In genomic region chr2:2880938-2881337, GRCh38 we compare ENCODE assay signal across 12 cellular contexts.
DNase-seq lines count a peak whose midpoint lies in the region; ATAC-seq and TF ChIP-seq lines count a peak whose summit lies in the region.
"Had no signal": no experiment of that assay in that cellular context is flagged by ENCODE, and none has a peak within 500 bp of the region (broad histone marks: within the 10 kb centered on the region; RNA-seq: fewer than 3 reads in every experiment).

No MANE protein-coding gene starts in this region.

- H3K4me3 ChIP-seq in GM23338 = no peak overlapping the region
- H3K4me3 ChIP-seq in CD8-positive, alpha-beta memory T cell (ENCODE audit: low read length) = no peak overlapping the region
- H3K4me3 ChIP-seq: A549 had no signal

- H3K27ac ChIP-seq in GM23338 (ENCODE audit: low read depth) = no peak overlapping the region
- no peak overlapping the region for H3K27ac ChIP-seq in CD8-positive, alpha-beta memory T cell (ENCODE audit: low read depth, low read length)
- H3K27ac ChIP-seq: A549 had no signal

- no peaks in the 10 kb centered on the region for H3K4me1 ChIP-seq in GM23338 (ENCODE audit: insufficient read depth)
- H3K4me1 ChIP-seq in CD8-positive, alpha-beta memory T cell (ENCODE audit: insufficient read depth, low read length) = no peaks in the 10 kb centered on the region
- H3K4me1 ChIP-seq: A549 had no signal

- peaks cover 25% of the 10 kb centered on the region for H3K36me3 Mint-ChIP-seq in GM23338 (ENCODE audit: low read depth)
- peaks cover 8% of the 10 kb centered on the region for H3K36me3 Mint-ChIP-seq in brain
- H3K36me3 Mint-ChIP-seq in type B pancreatic cell = no peaks in the 10 kb centered on the region
- no peaks in the 10 kb centered on the region for H3K36me3 Mint-ChIP-seq in activated T-cell treated with anti-CD3 and anti-CD28 coated beads, Interleukin-2, amount 50 U/mL, for 4 hours (ENCODE audit: insufficient read depth)
- H3K36me3 Mint-ChIP-seq in CD8-positive, alpha-beta memory T cell = peaks cover 0 to 2% (median 0%) of the 10 kb centered on the region in 3 donors
- H3K36me3 Mint-ChIP-seq: CD4-positive, CD25-positive, alpha-beta regulatory T cell; IgD-negative memory B cell had no signal

- H3K27ac Mint-ChIP-seq in GM23338 (peak overlapping the region; percentile 11; the same call in 1 of the 2 replicates), brain (peak overlapping the region; percentile 28 to 77 (median 54)), type B pancreatic cell (peak overlapping the region; percentile 2)
- no peak overlapping the region for H3K27ac Mint-ChIP-seq in CD8-positive, alpha-beta memory T cell
- H3K27ac Mint-ChIP-seq: CD4-positive, CD25-positive, alpha-beta regulatory T cell had no signal

- no peaks in the 10 kb centered on the region for H3K27me3 ChIP-seq in GM23338 (ENCODE audit: insufficient read depth)
- H3K27me3 ChIP-seq in CD8-positive, alpha-beta memory T cell (ENCODE audit: insufficient read depth, low read length, poor library complexity, severe bottlenecking) = no peaks in the 10 kb centered on the region

- TF ChIP-seq CTCF in GM23338 (conservative IDR thresholded peaks at IDR 0.05; ENCODE audit: low read depth in 2 of 2) (peak in 1 of 2 experiments; percentile 7; a peak in 1 of 4 replicates), brain (conservative IDR thresholded peaks at IDR 0.05) (no peak), type B pancreatic cell (conservative IDR thresholded peaks at IDR 0.05) (no peak)

- H3K27me3 Mint-ChIP-seq in GM23338 (ENCODE audit: insufficient read depth, low read depth, poor library complexity) (no peaks in the 10 kb centered on the region), brain (peaks cover 7% of the 10 kb centered on the region), type B pancreatic cell (peaks cover 3% of the 10 kb centered on the region)
- no peaks in the 10 kb centered on the region for H3K27me3 Mint-ChIP-seq in activated T-cell treated with anti-CD3 and anti-CD28 coated beads, Interleukin-2, amount 50 U/mL, for 4 hours (ENCODE audit: low read depth)
- no peaks in the 10 kb centered on the region for H3K27me3 Mint-ChIP-seq in CD8-positive, alpha-beta memory T cell
- H3K27me3 Mint-ChIP-seq: CD4-positive, CD25-positive, alpha-beta regulatory T cell had no signal

- no peaks in the 10 kb centered on the region for H3F3A ChIP-seq in GM23338 (replicated peaks; ENCODE audit: low read depth)

- peak; percentile 34; the same call in 2 of the 3 replicates for ATAC-seq in GM23338
- no peak for ATAC-seq in activated T-cell treated with anti-CD3 and anti-CD28 coated beads, Interleukin-2, amount 50 U/mL, for 4 hours

- peaks cover 60% of the 10 kb centered on the region for H3K9me3 Mint-ChIP-seq in GM23338
- H3K9me3 Mint-ChIP-seq in brain = peaks cover 17 to 28% (median 19%) of the 10 kb centered on the region in 5 experiments
- peaks cover 5% of the 10 kb centered on the region for H3K9me3 Mint-ChIP-seq in type B pancreatic cell
- H3K9me3 Mint-ChIP-seq in activated T-cell treated with anti-CD3 and anti-CD28 coated beads, Interleukin-2, amount 50 U/mL, for 4 hours = peaks cover 8% of the 10 kb centered on the region
- peaks cover 0 to 11% (median 0%) of the 10 kb centered on the region in 5 donors for H3K9me3 Mint-ChIP-seq in CD8-positive, alpha-beta memory T cell

- DNase-seq in GM23338 (ENCODE audit: low spot score) = no peak
- DNase-seq in mesenteric fat pad (ENCODE audit: low spot score) = peak; percentile 68
- DNase-seq in type B pancreatic cell (ENCODE audit: extremely low spot score, unreplicated experiment) = no peak
- no peak for DNase-seq in SW480 (ENCODE audit: low spot score)
- no peak for DNase-seq in activated T-cell treated with anti-CD3 and anti-CD28 coated beads, Interleukin-2, amount 50 U/mL, for 4 hours
- DNase-seq in CD8-positive, alpha-beta memory T cell = no peak
- DNase-seq: Calu3; CD4-positive, CD25-positive, alpha-beta regulatory T cell; DMS 273 treated with DMSO at 0.1 percent for 48 hours had no signal

- peak overlapping the region; percentile 7; the same call in 1 of the 2 replicates for H2AFZ ChIP-seq in GM23338

- no peak overlapping the region for H3K4me2 ChIP-seq in GM23338
- H3K4me2 ChIP-seq: A549 had no signal

- CTCF ChIA-PET in CD8-positive, alpha-beta memory T cell (lab: Charles Lee) = no interaction called here

- H4K20me1 ChIP-seq in GM23338 (replicated peaks; ENCODE audit: insufficient read depth) = no peaks in the 10 kb centered on the region

- no peak overlapping the region for H3K4me3 Mint-ChIP-seq in GM23338
- H3K4me3 Mint-ChIP-seq in brain = no peak overlapping the region
- H3K4me3 Mint-ChIP-seq in type B pancreatic cell = no peak overlapping the region
- H3K4me3 Mint-ChIP-seq in activated T-cell treated with anti-CD3 and anti-CD28 coated beads, Interleukin-2, amount 50 U/mL, for 4 hours = no peak overlapping the region
- H3K4me3 Mint-ChIP-seq in CD8-positive, alpha-beta memory T cell = no peak overlapping the region
- H3K4me3 Mint-ChIP-seq: CD4-positive, CD25-positive, alpha-beta regulatory T cell had no signal

- no peaks in the 10 kb centered on the region for H3K9me2 ChIP-seq in GM23338 (ENCODE audit: insufficient read depth)

- H3K4me1 Mint-ChIP-seq in GM23338 = peaks cover 5% of the 10 kb centered on the region
- peaks cover 54% of the 10 kb centered on the region for H3K4me1 Mint-ChIP-seq in brain
- H3K4me1 Mint-ChIP-seq in type B pancreatic cell (ENCODE audit: unreplicated experiment) = peaks cover 10% of the 10 kb centered on the region
- H3K4me1 Mint-ChIP-seq in activated T-cell treated with anti-CD3 and anti-CD28 coated beads, Interleukin-2, amount 50 U/mL, for 4 hours (ENCODE audit: low read depth) = no peaks in the 10 kb centered on the region
- no peaks in the 10 kb centered on the region for H3K4me1 Mint-ChIP-seq in CD8-positive, alpha-beta memory T cell
- H3K4me1 Mint-ChIP-seq: CD4-positive, CD25-positive, alpha-beta regulatory T cell had no signal

- H3K36me3 ChIP-seq in GM23338 (ENCODE audit: insufficient read depth) = no peaks in the 10 kb centered on the region; the same call in 1 of the 2 replicates
- no peaks in the 10 kb centered on the region for H3K36me3 ChIP-seq in CD8-positive, alpha-beta memory T cell (ENCODE audit: insufficient read depth, low read length)

- H3K79me2 ChIP-seq in GM23338 (replicated peaks; ENCODE audit: insufficient read depth) = no peaks in the 10 kb centered on the region

- no peaks in the 10 kb centered on the region for H3K9me3 ChIP-seq in CD8-positive, alpha-beta memory T cell (ENCODE audit: low read length)

- POLR2A ChIA-PET in CD8-positive, alpha-beta memory T cell (lab: Charles Lee) = no interaction called here

TF ChIP-seq in GM23338, 12 proteins besides CTCF, POLR2A, EP300 and RAD21 (continues in another document):
- TF ChIP-seq JUNB (IDR thresholded peaks at IDR 0.05; ENCODE audit: unreplicated experiment) = no peak
- TF ChIP-seq CREB1 (CRISPR knock-in tag; IDR thresholded peaks at IDR 0.05; ENCODE audit: low read depth) = no peak
- no peak for TF ChIP-seq REST (IDR thresholded peaks at IDR 0.05; ENCODE audit: unreplicated experiment)
- TF ChIP-seq EZH2phosphoT487 (IDR thresholded peaks at IDR 0.05; ENCODE audit: unreplicated experiment) = no peak
- no peak for TF ChIP-seq POLR2AphosphoS5 (IDR thresholded peaks at IDR 0.05; ENCODE audit: low read depth)
- no peak for TF ChIP-seq ZNF114 (CRISPR knock-in tag; IDR thresholded peaks at IDR 0.05)
- no peak for TF ChIP-seq NANOG (IDR thresholded peaks at IDR 0.05; ENCODE audit: borderline replicate concordance)

Comparison
In these comparisons a context has a peak if more than half of its experiments do, and no peak if none do; other contexts are left out.
1. H3K27ac Mint-ChIP-seq: peak in GM23338 (single experiment), brain (5 of 5) and type B pancreatic cell (single experiment); none in CD8-positive, alpha-beta memory T cell (0 of 8).